8 cellular contexts compared by ENCODE assay signal in the genomic region with DNA sequence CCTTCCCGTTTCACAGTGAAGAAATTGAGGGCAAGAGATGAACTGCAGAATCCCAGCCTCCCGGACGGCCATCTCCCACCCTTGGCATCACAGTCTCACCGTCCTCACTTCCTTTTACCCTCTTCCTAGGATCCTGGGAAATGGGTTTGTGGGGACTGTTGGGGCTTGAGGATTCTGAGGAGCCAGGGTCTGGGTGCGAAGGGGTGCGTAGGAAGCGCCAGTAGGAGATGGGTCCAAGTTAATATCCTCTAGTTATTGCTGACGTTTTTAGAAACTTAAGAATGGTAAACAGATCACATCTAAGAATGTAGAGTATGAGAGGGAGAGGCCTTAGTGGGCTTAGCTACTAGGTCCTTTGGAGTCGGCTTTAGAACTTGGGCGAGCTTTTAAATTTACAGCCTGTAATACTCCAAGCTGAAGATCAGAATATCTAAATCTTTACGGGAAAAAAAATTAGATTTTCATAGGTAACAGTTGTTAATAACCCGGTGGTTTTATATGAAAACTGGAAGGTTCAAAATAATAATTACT. TPM values are rescaled to one million over a fixed set of nuclear protein-coding genes. Genes with fewer than 3 reads are reported as not detected.
DNase-seq lines count a peak whose midpoint lies in the region; ATAC-seq and TF ChIP-seq lines count a peak whose summit lies in the region.

No MANE protein-coding gene starts in this region.

- no peaks in the 10 kb centered on the region for H3K27me3 Mint-ChIP-seq in activated CD4-positive, alpha-beta T cell treated with anti-CD3 and anti-CD28 coated beads for 36 hours
- peaks cover 13% of the 10 kb centered on the region for H3K27me3 Mint-ChIP-seq in nephron progenitor cell (ENCODE audit: low read depth, poor library complexity)

- no peak for DNase-seq in activated CD4-positive, alpha-beta T cell treated with anti-CD3 and anti-CD28 coated beads for 36 hours
- DNase-seq in activated CD4-positive, alpha-beta T cell treated with anti-CD3 and anti-CD28 coated beads for 4 hours = no peak
- DNase-seq in NCI-H69 (lab: John Stamatoyannopoulos, UW) (peak; percentile 73), nephron progenitor cell (no peak), HT-29 (ENCODE audit: low spot score) (no peak)
- no peak for DNase-seq in effector memory CD4-positive, alpha-beta T cell

- ATAC-seq in activated CD4-positive, alpha-beta T cell treated with anti-CD3 and anti-CD28 coated beads for 36 hours = peak; percentile 3
- ATAC-seq in GM21381 (IDR thresholded peaks at IDR 0.05; ENCODE audit: unreplicated experiment) (no peak), GM18867 (IDR thresholded peaks at IDR 0.05; ENCODE audit: unreplicated experiment) (no peak)

- TF ChIP-seq CTCF in nephron progenitor cell (IDR thresholded peaks at IDR 0.05) = no peak

- peaks cover 26% of the 10 kb centered on the region for H3K4me1 ChIP-seq in effector memory CD4-positive, alpha-beta T cell (ENCODE audit: control insufficient read depth, insufficient read depth, low read length, poor library complexity, severe bottlenecking)

- POLR2A ChIA-PET in activated CD4-positive, alpha-beta T cell treated with anti-CD3 and anti-CD28 coated beads for 36 hours (lab: Charles Lee) = no interaction called here

- H3K4me1 Mint-ChIP-seq in activated CD4-positive, alpha-beta T cell treated with anti-CD3 and anti-CD28 coated beads for 36 hours = peaks cover 45% of the 10 kb centered on the region
- peaks cover 36% of the 10 kb centered on the region for H3K4me1 Mint-ChIP-seq in nephron progenitor cell

- H3K4me3 ChIP-seq in effector memory CD4-positive, alpha-beta T cell (ENCODE audit: insufficient read depth, low read depth, low read length, poor library complexity, severe bottlenecking) = peak overlapping the region; percentile 75

- H3K27ac ChIP-seq in effector memory CD4-positive, alpha-beta T cell (ENCODE audit: insufficient read depth, low read length, poor library complexity, severe bottlenecking) = peak overlapping the region; percentile 69

- peak overlapping the region; percentile 98 for H3K4me3 Mint-ChIP-seq in activated CD4-positive, alpha-beta T cell treated with anti-CD3 and anti-CD28 coated beads for 36 hours
- H3K4me3 Mint-ChIP-seq in nephron progenitor cell = peak overlapping the region; percentile 93

- H3K27me3 ChIP-seq in effector memory CD4-positive, alpha-beta T cell (replicated peaks; ENCODE audit: control insufficient read depth, insufficient read depth, low read length, poor library complexity, severe bottlenecking) = no peaks in the 10 kb centered on the region

- H3K27ac Mint-ChIP-seq in activated CD4-positive, alpha-beta T cell treated with anti-CD3 and anti-CD28 coated beads for 36 hours = peak overlapping the region; percentile 97
- H3K27ac Mint-ChIP-seq in nephron progenitor cell = peak overlapping the region; percentile 22

- peaks cover 13% of the 10 kb centered on the region for H3K36me3 ChIP-seq in effector memory CD4-positive, alpha-beta T cell (ENCODE audit: control insufficient read depth, insufficient read depth, low read length)

- no peaks in the 10 kb centered on the region for H3K9me3 ChIP-seq in effector memory CD4-positive, alpha-beta T cell (ENCODE audit: control insufficient read depth, low read length)

- CTCF ChIA-PET in activated CD4-positive, alpha-beta T cell treated with anti-CD3 and anti-CD28 coated beads for 36 hours (lab: Charles Lee) = interaction anchor here (0.7 to 1.3 kb wide), 4 partner anchors 17 to 48 kb away, joined by 3 to 12 read pairs (median 4); no protein-coding TSS in a partner anchor

- peaks cover 4% of the 10 kb centered on the region for H3K9me3 Mint-ChIP-seq in activated CD4-positive, alpha-beta T cell treated with anti-CD3 and anti-CD28 coated beads for 36 hours (ENCODE audit: low read depth)
- peaks cover 16% of the 10 kb centered on the region for H3K9me3 Mint-ChIP-seq in nephron progenitor cell

- H3K36me3 Mint-ChIP-seq in activated CD4-positive, alpha-beta T cell treated with anti-CD3 and anti-CD28 coated beads for 36 hours (ENCODE audit: low read depth) = peaks cover 37% of the 10 kb centered on the region
- peaks cover 32% of the 10 kb centered on the region for H3K36me3 Mint-ChIP-seq in nephron progenitor cell (ENCODE audit: low read depth)

- intact Hi-C loops in activated CD4-positive, alpha-beta T cell treated with anti-CD3 and anti-CD28 coated beads for 36 hours (cut with DNase I, micrococcal nuclease) = loop anchor here (1.0 to 5.0 kb wide), 11 partner anchors 23 to 295 kb away; a partner anchor contains a TSS

RNA-seq across cellular contexts. Expression of a gene that starts 0.7 kb away (rescaled TPM):
- 10 to 100 TPM; 97.7 to 98.4 TPM for total RNA-seq in activated CD4-positive, alpha-beta T cell treated with anti-CD3 and anti-CD28 coated beads for 36 hours
- total RNA-seq in HT-29 (2014; rRNA removed; shearing (Covaris generic)) = 236 TPM in 2 replicates

RNA-seq across cellular contexts. Expression of a gene that starts 53.3 kb away (rescaled TPM):
- under 1 TPM; 0.42 to 0.66 TPM for total RNA-seq in activated CD4-positive, alpha-beta T cell treated with anti-CD3 and anti-CD28 coated beads for 36 hours
- 0.18 and 0.74 TPM in 2 replicates for total RNA-seq in HT-29 (2014; rRNA removed; shearing (Covaris generic))
